18 cellular contexts compared by ENCODE assay signal in the genomic region with DNA sequence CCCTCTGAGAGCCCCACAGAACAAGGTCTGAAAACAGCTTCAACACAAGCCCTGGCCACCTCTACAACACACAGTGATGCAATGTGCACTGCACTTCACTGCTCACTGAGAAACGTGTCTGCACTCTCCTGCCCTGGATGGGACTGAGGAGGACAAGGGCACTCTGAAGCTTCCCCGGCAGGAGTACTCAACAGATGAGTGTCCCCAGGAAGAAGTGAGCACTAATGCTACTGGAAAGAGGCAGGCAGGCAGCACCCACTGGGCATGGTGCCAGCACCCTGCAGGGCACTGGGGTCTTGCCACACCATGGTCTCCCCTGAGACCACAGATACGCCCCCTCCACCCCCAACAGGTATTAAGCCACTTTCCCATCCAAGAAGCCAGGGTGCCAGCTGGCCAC. TPM values are rescaled to one million over a fixed set of nuclear protein-coding genes. Genes with fewer than 3 reads are reported as not detected.
DNase-seq lines count a peak whose midpoint lies in the region; ATAC-seq and TF ChIP-seq lines count a peak whose summit lies in the region.
"Had no signal": no experiment of that assay in that cellular context is flagged by ENCODE, and none has a peak within 500 bp of the region (broad histone marks: within the 10 kb centered on the region; RNA-seq: fewer than 3 reads in every experiment).

No MANE protein-coding gene starts in this region.

- CTCF ChIA-PET in CD8-positive, alpha-beta memory T cell (lab: Charles Lee) = no interaction called here

- no peak overlapping the region for H3K4me3 ChIP-seq in CD8-positive, alpha-beta memory T cell (ENCODE audit: low read length)
- H3K4me3 ChIP-seq in GM12865 (ENCODE audit: low read depth, low read length) = no peak overlapping the region
- H3K4me3 ChIP-seq: tibial artery had no signal

- H3K27me3 Mint-ChIP-seq in CD8-positive, alpha-beta memory T cell = no peaks in the 10 kb centered on the region
- peaks cover 4% of the 10 kb centered on the region for H3K27me3 Mint-ChIP-seq in brain

- peak overlapping the region in 7 of 8 donors; percentile 71 to 100 (median 87) for H3K27ac Mint-ChIP-seq in CD8-positive, alpha-beta memory T cell
- H3K27ac Mint-ChIP-seq in brain = peak overlapping the region in 3 of 5 experiments; percentile 95 to 97 (median 96)
- H3K27ac Mint-ChIP-seq: mesothelial cell of epicardium had no signal

- POLR2A ChIA-PET in CD8-positive, alpha-beta memory T cell (lab: Charles Lee) = interaction anchor here (0.6 to 0.9 kb wide), 2 partner anchors 12 to 24 kb away, joined by 3 read pairs; no protein-coding TSS in a partner anchor

- no peak for TF ChIP-seq CTCF in GM12865 (IDR thresholded peaks at IDR 0.05; ENCODE audit: insufficient read depth, low read depth, low read length, missing control alignments)
- no peak for TF ChIP-seq CTCF in brain (conservative IDR thresholded peaks at IDR 0.05)

- H3K4me1 ChIP-seq in CD8-positive, alpha-beta memory T cell (ENCODE audit: insufficient read depth, low read length) = peaks cover 76% of the 10 kb centered on the region

- no peaks in the 10 kb centered on the region for H3K27me3 ChIP-seq in CD8-positive, alpha-beta memory T cell (ENCODE audit: insufficient read depth, low read length, poor library complexity, severe bottlenecking)
- H3K27me3 ChIP-seq: tibial artery had no signal

- ATAC-seq in GM18502 (IDR thresholded peaks at IDR 0.05; ENCODE audit: poor library complexity, unreplicated experiment) (no peak), GM18498 (IDR thresholded peaks at IDR 0.05; ENCODE audit: unreplicated experiment) (no peak)
- ATAC-seq: HCT116 had no signal

- H3K27ac ChIP-seq in CD8-positive, alpha-beta memory T cell (ENCODE audit: low read depth, low read length) = no peak overlapping the region
- H3K27ac ChIP-seq: parathyroid adenoma, tibial artery had no signal

- H3K4me3 Mint-ChIP-seq in CD8-positive, alpha-beta memory T cell = peak overlapping the region in 1 of 7 donors; percentile 29
- peak overlapping the region in 1 of 5 experiments; percentile 45 for H3K4me3 Mint-ChIP-seq in brain
- H3K4me3 Mint-ChIP-seq: mesothelial cell of epicardium had no signal

- no peaks in the 10 kb centered on the region for H3K9me3 ChIP-seq in CD8-positive, alpha-beta memory T cell (ENCODE audit: low read length)
- H3K9me3 ChIP-seq: tibial artery had no signal

- DNase-seq in CD8-positive, alpha-beta memory T cell = no peak
- DNase-seq in GM12865 (ENCODE audit: low read depth) (peak; percentile 26), NCI-H2171 treated with DMSO at 0.1 percent for 48 hours (lab: John Stamatoyannopoulos, UW) (peak; percentile 75), CD1c-positive myeloid dendritic cell (ENCODE audit: extremely low spot score) (no peak)
- DNase-seq: activated CD4-positive, CD25-positive, alpha-beta regulatory T cell; effector CD8-positive, alpha-beta T cell; foreskin fibroblast; NCI-H2081 treated with DMSO at 0.1 percent for 48 hours; Right ventricle myocardium superior; stimulated activated CD4-positive, alpha-beta T cell treated with anti-CD3 and anti-CD28 coated beads, Interleukin-12 subunit alpha, Interleukin-12 subunit beta, amount 100 ng/mL, for 4 hours; tibial artery had no signal

- no peaks in the 10 kb centered on the region for H3K36me3 Mint-ChIP-seq in CD8-positive, alpha-beta memory T cell
- no peaks in the 10 kb centered on the region for H3K36me3 Mint-ChIP-seq in brain
- H3K36me3 Mint-ChIP-seq: mesothelial cell of epicardium had no signal

- H3K9me3 Mint-ChIP-seq in CD8-positive, alpha-beta memory T cell = no peaks in the 10 kb centered on the region
- no peaks in the 10 kb centered on the region for H3K9me3 Mint-ChIP-seq in brain
- H3K9me3 Mint-ChIP-seq: activated T-helper 2 cell treated with anti-CD3 and anti-CD28 coated beads, Interferon-gamma antibody, Interleukin-2, Interleukin-4, amounts not matched to agents 10 μg/mL and 5 μg/mL and 100 μg/mL, durations not matched to agents 14 hours and 24 hours and 36 hours; mesothelial cell of epicardium had no signal

- peaks cover 72 to 94% (median 87%) of the 10 kb centered on the region in 3 donors for H3K4me1 Mint-ChIP-seq in CD8-positive, alpha-beta memory T cell
- peaks cover 85% of the 10 kb centered on the region for H3K4me1 Mint-ChIP-seq in brain

- H3K36me3 ChIP-seq in CD8-positive, alpha-beta memory T cell (ENCODE audit: insufficient read depth, low read length) = no peaks in the 10 kb centered on the region
- H3K36me3 ChIP-seq: tibial artery had no signal

RNA-seq across cellular contexts. Expression of a gene that starts 17.7 kb away (rescaled TPM):
- total RNA-seq in CD8-positive, alpha-beta memory T cell = 10 to 100 TPM; 41.9 to 43.8 TPM
- 30.6 TPM for polyA plus RNA-seq in CD8-positive, alpha-beta memory T cell
- 25.9 TPM for polyA plus RNA-seq in brain (ENCODE audit: insufficient read depth, low read depth, low replicate concordance)

RNA-seq across cellular contexts. Expression of a gene that starts 38.1 kb away (rescaled TPM):
- total RNA-seq in CD8-positive, alpha-beta memory T cell = 10 to 100 TPM; 14.7 to 17.1 TPM
- polyA plus RNA-seq in CD8-positive, alpha-beta memory T cell = 3.1 TPM
- polyA plus RNA-seq in brain (ENCODE audit: insufficient read depth, low read depth, low replicate concordance) = 5.6 TPM

RNA-seq across cellular contexts. Expression of a gene that starts 47.7 kb away (rescaled TPM):
- total RNA-seq in CD8-positive, alpha-beta memory T cell = 10 to 100 TPM; 73.1 to 74.2 TPM
- 20.3 TPM for polyA plus RNA-seq in CD8-positive, alpha-beta memory T cell
- 32.9 TPM for polyA plus RNA-seq in brain (ENCODE audit: insufficient read depth, low read depth, low replicate concordance)

Comparison
In these comparisons a context has a peak if more than half of its experiments do, and no peak if none do; other contexts are left out.
1. DNase-seq: peak in GM12865 (single experiment) and NCI-H2171 treated with DMSO at 0.1 percent for 48 hours (single experiment); none in CD8-positive, alpha-beta memory T cell (0 of 5) and CD1c-positive myeloid dendritic cell (single experiment).